Comparison of ENCODE assay signal across 29 cellular contexts in genomic region chr2:639703-640102, GRCh38.
"Had no signal": no experiment of that assay in that cellular context is flagged by ENCODE, and none has a peak within 500 bp of the region (broad histone marks: within the 10 kb centered on the region; RNA-seq: fewer than 3 reads in every experiment).

No MANE protein-coding gene starts in this region.

- H3K4me1 Mint-ChIP-seq: activated T-helper 17 cell treated with anti-CD3 and anti-CD28 coated beads, Interleukin-2, amount 50 U/mL, for 72 hours had no signal

- H3K4me3 ChIP-seq: ascending aorta, breast epithelium, cardiac muscle cell, colonic mucosa, esophagus muscularis mucosa, gastrocnemius medialis, heart left ventricle had no signal

- H3K27ac Mint-ChIP-seq: activated CD4-positive, alpha-beta T cell treated with anti-CD3 and anti-CD28 coated beads for 36 hours; activated naive CD4-positive, alpha-beta T cell treated with anti-CD3 and anti-CD28 coated beads, Interleukin-2, amount 10 ng/mL, durations not matched to agents 7 days and 5 days; activated naive CD4-positive, alpha-beta T cell treated with anti-CD3 and anti-CD28 coated beads, Interleukin-2, amount 50 U/mL, for 72 hours; activated naive CD8-positive, alpha-beta T cell treated with anti-CD3 and anti-CD28 coated beads, Interleukin-2, amount 10 ng/mL, durations not matched to agents 7 days and 5 days; activated T-helper 17 cell treated with anti-CD3 and anti-CD28 coated beads, Interleukin-2, amount 50 U/mL, for 72 hours; brain; effector memory CD8-positive, alpha-beta T cell had no signal

- H3K36me3 ChIP-seq: ascending aorta, breast epithelium, cardiac muscle cell, colonic mucosa, esophagus muscularis mucosa, gastrocnemius medialis, heart left ventricle had no signal

- ATAC-seq: activated CD4-positive, alpha-beta T cell treated with anti-CD3 and anti-CD28 coated beads for 36 hours; activated naive CD4-positive, alpha-beta T cell treated with anti-CD3 and anti-CD28 coated beads, Interleukin-2, amount 50 U/mL, for 72 hours; activated T-cell treated with anti-CD3 and anti-CD28 coated beads, Interleukin-2, amount 50 U/mL, for 4 hours; activated T-helper 17 cell treated with anti-CD3 and anti-CD28 coated beads, Interleukin-2, amount 50 U/mL, for 72 hours; effector memory CD8-positive, alpha-beta T cell; foreskin keratinocyte; gastrocnemius medialis; heart left ventricle had no signal

- H3K9me3 Mint-ChIP-seq: activated naive CD4-positive, alpha-beta T cell treated with anti-CD3 and anti-CD28 coated beads, Interleukin-2, amount 10 ng/mL, durations not matched to agents 7 days and 5 days; activated naive CD4-positive, alpha-beta T cell treated with anti-CD3 and anti-CD28 coated beads, Interleukin-2, amount 50 U/mL, for 72 hours; activated naive CD8-positive, alpha-beta T cell treated with anti-CD3 and anti-CD28 coated beads, Interleukin-2, amount 10 ng/mL, durations not matched to agents 7 days and 5 days; activated T-cell treated with anti-CD3 and anti-CD28 coated beads, Interleukin-2, amount 50 U/mL, for 4 hours; activated T-helper 17 cell treated with anti-CD3 and anti-CD28 coated beads, Interleukin-2, amount 50 U/mL, for 72 hours; brain; effector memory CD8-positive, alpha-beta T cell had no signal

- H3K27ac ChIP-seq: ascending aorta, breast epithelium, cardiac muscle cell, colonic mucosa, esophagus muscularis mucosa, foreskin keratinocyte, gastrocnemius medialis, heart left ventricle had no signal

- H3K27me3 ChIP-seq: ascending aorta, colonic mucosa had no signal

- H3K9me3 ChIP-seq: ascending aorta, breast epithelium, colonic mucosa, esophagus muscularis mucosa, gastrocnemius medialis, heart left ventricle had no signal

- H3K4me1 ChIP-seq: colonic mucosa, foreskin keratinocyte, gastrocnemius medialis had no signal

- H3K4me3 Mint-ChIP-seq: activated CD4-positive, alpha-beta T cell treated with anti-CD3 and anti-CD28 coated beads for 36 hours; activated naive CD4-positive, alpha-beta T cell treated with anti-CD3 and anti-CD28 coated beads, Interleukin-2, amount 10 ng/mL, durations not matched to agents 7 days and 5 days; activated naive CD8-positive, alpha-beta T cell treated with anti-CD3 and anti-CD28 coated beads, Interleukin-2, amount 10 ng/mL, durations not matched to agents 7 days and 5 days; activated T-cell treated with anti-CD3 and anti-CD28 coated beads, Interleukin-2, amount 50 U/mL, for 4 hours; activated T-helper 17 cell treated with anti-CD3 and anti-CD28 coated beads, Interleukin-2, amount 50 U/mL, for 72 hours; brain; effector memory CD8-positive, alpha-beta T cell had no signal

- DNase-seq: activated CD4-positive, alpha-beta T cell treated with anti-CD3 and anti-CD28 coated beads for 36 hours; activated CD4-positive, alpha-beta T cell treated with anti-CD3 and anti-CD28 coated beads, Interleukin-2, amount 50 U/mL, for 1 hour; activated CD4-positive, alpha-beta T cell treated with anti-CD3 and anti-CD28 coated beads, Interleukin-2, amount 50 U/mL, for 48 hours; activated CD4-positive, CD25-positive, alpha-beta regulatory T cell; activated CD4-positive, CD25-positive, alpha-beta regulatory T cell treated with anti-CD3 and anti-CD28 coated beads, Interleukin-2, amount 50 U/mL, for 72 hours; activated gamma-delta T cell; activated naive CD4-positive, alpha-beta T cell; activated naive CD4-positive, alpha-beta T cell treated with anti-CD3 and anti-CD28 coated beads, Interleukin-2, amount 10 ng/mL, durations not matched to agents 7 days and 5 days; activated naive CD8-positive, alpha-beta T cell treated with anti-CD3 and anti-CD28 coated beads, Interleukin-2, amount 10 ng/mL, durations not matched to agents 7 days and 5 days; activated T-cell treated with anti-CD3 and anti-CD28 coated beads, Interleukin-2, amount 50 U/mL, for 4 hours; central memory CD4-positive, alpha-beta T cell; cerebellar nuclear complex; colonic mucosa; dermis blood vessel endothelial cell; effector CD4-positive, alpha-beta T cell; effector memory CD8-positive, alpha-beta T cell; erythroblast; foreskin keratinocyte; gastrocnemius medialis; glutamatergic neuron; heart left ventricle; T-helper 2 cell had no signal

- H3K36me3 Mint-ChIP-seq: activated naive CD4-positive, alpha-beta T cell treated with anti-CD3 and anti-CD28 coated beads, Interleukin-2, amount 10 ng/mL, durations not matched to agents 7 days and 5 days; activated naive CD4-positive, alpha-beta T cell treated with anti-CD3 and anti-CD28 coated beads, Interleukin-2, amount 50 U/mL, for 72 hours; activated naive CD8-positive, alpha-beta T cell treated with anti-CD3 and anti-CD28 coated beads, Interleukin-2, amount 10 ng/mL, durations not matched to agents 7 days and 5 days; brain had no signal
